21 cellular contexts compared by ENCODE assay signal in the genomic region with DNA sequence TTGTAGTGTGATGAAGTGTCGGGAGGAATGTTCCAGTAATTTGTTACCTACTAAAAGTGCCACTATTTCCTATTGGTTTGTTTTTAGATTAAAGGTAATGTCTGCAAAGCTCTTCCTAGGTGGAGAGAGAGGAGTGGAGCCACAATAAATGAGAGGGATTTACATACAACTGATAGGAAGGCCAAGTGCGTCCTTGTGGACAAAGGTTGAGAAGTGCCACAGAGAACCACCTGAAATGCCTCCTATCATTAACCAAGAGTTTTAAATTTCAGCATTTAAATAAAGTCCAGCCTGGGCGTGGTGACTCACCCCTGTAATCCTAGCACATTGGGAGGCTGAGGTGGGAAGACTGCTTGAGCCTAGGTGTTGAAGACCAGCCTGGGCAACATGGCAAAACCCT.
"Had no signal": no experiment of that assay in that cellular context is flagged by ENCODE, and none has a peak within 500 bp of the region (broad histone marks: within the 10 kb centered on the region; RNA-seq: fewer than 3 reads in every experiment).

No MANE protein-coding gene starts in this region.

- ATAC-seq: foreskin keratinocyte, left cardiac atrium, psoas muscle had no signal

- H3K27me3 ChIP-seq: colonic mucosa, foreskin keratinocyte, neutrophil, sigmoid colon, upper lobe of left lung, uterus had no signal

- H3K4me3 ChIP-seq: colonic mucosa, left ventricle myocardium inferior, lung, psoas muscle, sigmoid colon, skin epidermis, upper lobe of left lung, uterus had no signal

- H3K9me3 ChIP-seq: colonic mucosa, left ventricle myocardium inferior, neutrophil, psoas muscle, sigmoid colon, upper lobe of left lung, uterus had no signal

- H3K27ac Mint-ChIP-seq: nephron progenitor cell had no signal

- FAIRE-seq: endothelial cell of umbilical vein, kidney had no signal

- H3K4me1 ChIP-seq: colonic mucosa, uterus had no signal

- H3K4me3 Mint-ChIP-seq: nephron progenitor cell had no signal

- H3K36me3 ChIP-seq: colonic mucosa, left ventricle myocardium inferior, neutrophil, sigmoid colon, upper lobe of left lung, uterus had no signal

- H3K27ac ChIP-seq: colonic mucosa, foreskin keratinocyte, left ventricle myocardium inferior, neutrophil, psoas muscle, sigmoid colon, skin epidermis, upper lobe of left lung, uterus had no signal

- H3K9me3 Mint-ChIP-seq: naive B cell had no signal

- DNase-seq: colonic mucosa; dermis blood vessel endothelial cell; erythroblast; foreskin keratinocyte; kidney; left cardiac atrium; left ventricle myocardium inferior; mesenchymal stem cell; naive B cell; nephron progenitor cell; psoas muscle; retina; sigmoid colon; stimulated activated CD4-positive, alpha-beta T cell treated with anti-CD3 and anti-CD28 coated beads, Interleukin-12 subunit alpha, Interleukin-12 subunit beta, amount 100 ng/mL, for 4 hours; stimulated activated naive CD4-positive, alpha-beta T cell treated with Interleukin-2 at 50 U/mL for 16 hours; upper lobe of left lung; uterus had no signal
